22 cellular contexts compared by ENCODE assay signal in genomic region chr4:123804171-123804721, GRCh38.
"Had no signal": no experiment of that assay in that cellular context is flagged by ENCODE, and none has a peak within 500 bp of the region (broad histone marks: within the 10 kb centered on the region; RNA-seq: fewer than 3 reads in every experiment).

No MANE protein-coding gene starts in this region.

- H3K36me3 ChIP-seq: neutrophil, pancreas, thoracic aorta, tibial nerve, upper lobe of left lung had no signal

- H3K9me3 ChIP-seq: mucosa of descending colon, neutrophil, pancreas, thoracic aorta, tibial nerve, upper lobe of left lung had no signal

- H3K4me3 ChIP-seq: dorsolateral prefrontal cortex, mucosa of descending colon, pancreas, thoracic aorta, tibial nerve, upper lobe of left lung had no signal

- H3K4me3 Mint-ChIP-seq: immature natural killer cell; mesothelial cell of epicardium; naive B cell; natural killer cell treated with Interleukin-12 subunit alpha and Interleukin-12 subunit beta and Interleukin-15 and Interleukin-18, amount 100 ng/mL, for 72 hours; neural crest cell; stimulated activated naive B cell treated with anti-CD40 and anti-IgM and Interleukin-4, amounts not matched to agents 10 μg/mL and 1 μg/mL and 100 μg/mL, for 72 hours; stimulated activated naive CD8-positive, alpha-beta T cell treated with anti-CD3 and anti-CD28 coated beads, Interleukin-15, Interleukin-2, amounts not matched to agents 100 ng/mL and 50 ng/mL, for 24 hours had no signal

- H3K9me3 Mint-ChIP-seq: natural killer cell treated with Interleukin-12 subunit alpha and Interleukin-12 subunit beta and Interleukin-15 and Interleukin-18, amount 100 ng/mL, for 72 hours had no signal

- H3K27ac ChIP-seq: dorsolateral prefrontal cortex, neutrophil, pancreas, thoracic aorta, tibial nerve, upper lobe of left lung had no signal

- DNase-seq: cortex of kidney; dorsolateral prefrontal cortex; effector CD4-positive, alpha-beta T cell; hypothalamus; immature natural killer cell; islet precursor cell; kidney glomerular epithelial cell; mucosa of descending colon; naive B cell; pancreas; right cardiac atrium; stimulated activated CD4-positive, alpha-beta T cell treated with anti-CD3 and anti-CD28 coated beads, Interleukin-15, amount 100 ng/mL, for 24 hours; stimulated activated CD4-positive, alpha-beta T cell treated with anti-CD3 and anti-CD28 coated beads, Interleukin-2, amount 100 ng/mL, for 48 hours; stimulated activated naive B cell treated with anti-CD40 and anti-IgM and Interleukin-4, amounts not matched to agents 10 μg/mL and 1 μg/mL and 100 μg/mL, for 72 hours; upper lobe of left lung had no signal

- H3K4me1 Mint-ChIP-seq: immature natural killer cell had no signal

- H3K4me1 ChIP-seq: pancreas, upper lobe of left lung had no signal

- H3K27ac Mint-ChIP-seq: immature natural killer cell; mesothelial cell of epicardium; naive B cell; natural killer cell treated with Interleukin-12 subunit alpha and Interleukin-12 subunit beta and Interleukin-15 and Interleukin-18, amount 100 ng/mL, for 72 hours; stimulated activated naive B cell treated with anti-CD40 and anti-IgM and Interleukin-4, amounts not matched to agents 10 μg/mL and 1 μg/mL and 100 μg/mL, for 72 hours; stimulated activated naive CD8-positive, alpha-beta T cell treated with anti-CD3 and anti-CD28 coated beads, Interleukin-15, Interleukin-2, amounts not matched to agents 100 ng/mL and 50 ng/mL, for 24 hours had no signal

- H3K36me3 Mint-ChIP-seq: stimulated activated naive B cell treated with anti-CD40 and anti-IgM and Interleukin-4, amounts not matched to agents 10 μg/mL and 1 μg/mL and 100 μg/mL, for 72 hours had no signal

- ATAC-seq: mucosa of descending colon; natural killer cell treated with Interleukin-12 subunit alpha and Interleukin-12 subunit beta and Interleukin-15 and Interleukin-18, amount 100 ng/mL, for 72 hours; pancreas; stimulated activated naive B cell treated with anti-CD40 and anti-IgM and Interleukin-4, amounts not matched to agents 10 μg/mL and 1 μg/mL and 100 μg/mL, for 72 hours had no signal

- H3K27me3 ChIP-seq: dorsolateral prefrontal cortex, neutrophil, pancreas, tibial nerve, upper lobe of left lung had no signal
